Comparison of ENCODE assay signal across 29 cellular contexts in genomic region chr10:97931041-97931440, GRCh38.
"Had no signal": no experiment of that assay in that cellular context is flagged by ENCODE, and none has a peak within 500 bp of the region (broad histone marks: within the 10 kb centered on the region; RNA-seq: fewer than 3 reads in every experiment).

No MANE protein-coding gene starts in this region.

- ATAC-seq: effector memory CD8-positive, alpha-beta T cell; esophagus mucosa; foreskin keratinocyte; gastrocnemius medialis; gastroesophageal sphincter; heart left ventricle; heart right ventricle had no signal

- H3K4me3 ChIP-seq: colonic mucosa, coronary artery, dorsolateral prefrontal cortex, esophagus muscularis mucosa, esophagus squamous epithelium, gastrocnemius medialis, gastroesophageal sphincter, heart left ventricle, heart right ventricle had no signal

- H3K4me3 Mint-ChIP-seq: dendritic cell treated with granulocyte-macrophage colony-stimulating factor and Interleukin-4, amounts not matched to agents 40 ng/mL and 50 ng/mL, for 4 days; effector memory CD8-positive, alpha-beta T cell; endodermal cell had no signal

- DNase-seq: colonic mucosa; cortex of kidney; dermis blood vessel endothelial cell; dorsolateral prefrontal cortex; effector CD4-positive, alpha-beta T cell; effector CD8-positive, alpha-beta T cell; effector memory CD4-positive, alpha-beta T cell; effector memory CD8-positive, alpha-beta T cell; endodermal cell; erythroblast; esophagus squamous epithelium; foreskin fibroblast; foreskin keratinocyte; foreskin melanocyte; gastrocnemius medialis; glutamatergic neuron; head of caudate nucleus; heart left ventricle; heart right ventricle had no signal

- H3K4me1 ChIP-seq: colonic mucosa, esophagus muscularis mucosa, esophagus squamous epithelium, foreskin keratinocyte, gastrocnemius medialis, gastroesophageal sphincter, heart left ventricle, heart right ventricle had no signal

- H3K4me1 Mint-ChIP-seq: endodermal cell had no signal

- H3K27ac ChIP-seq: colonic mucosa, coronary artery, dorsolateral prefrontal cortex, epithelial cell of prostate, esophagus muscularis mucosa, esophagus squamous epithelium, foreskin keratinocyte, gastrocnemius medialis, gastroesophageal sphincter, heart left ventricle, heart right ventricle had no signal

- H3K9me3 Mint-ChIP-seq: dendritic cell treated with granulocyte-macrophage colony-stimulating factor and Interleukin-4, amounts not matched to agents 40 ng/mL and 50 ng/mL, for 4 days; effector memory CD8-positive, alpha-beta T cell; endodermal cell had no signal

- H3K27me3 ChIP-seq: colonic mucosa, dorsolateral prefrontal cortex had no signal

- H3K27ac Mint-ChIP-seq: dendritic cell treated with granulocyte-macrophage colony-stimulating factor and Interleukin-4, amounts not matched to agents 40 ng/mL and 50 ng/mL, for 4 days; effector memory CD8-positive, alpha-beta T cell; endodermal cell had no signal

- FAIRE-seq: colon, endometrium, endothelial cell of umbilical vein, frontal cortex had no signal

- H3K36me3 ChIP-seq: colonic mucosa, esophagus muscularis mucosa, esophagus squamous epithelium, gastrocnemius medialis, gastroesophageal sphincter, heart left ventricle, heart right ventricle had no signal

- H3K9me3 ChIP-seq: colonic mucosa, esophagus muscularis mucosa, esophagus squamous epithelium, gastrocnemius medialis, gastroesophageal sphincter, heart left ventricle, heart right ventricle had no signal
